In genomic region chr6:163627274-163628062, GRCh38 we compare ENCODE assay signal across 30 cellular contexts.
A peak's percentile ranks its signal among the peaks of the same experiment; 100 is the strongest.
DNase-seq lines count a peak whose midpoint lies in the region; ATAC-seq and TF ChIP-seq lines count a peak whose summit lies in the region.
"Had no signal": no experiment of that assay in that cellular context is flagged by ENCODE, and none has a peak within 500 bp of the region (broad histone marks: within the 10 kb centered on the region; RNA-seq: fewer than 3 reads in every experiment).

No MANE protein-coding gene starts in this region.

- no peaks in the 10 kb centered on the region for H3K27me3 ChIP-seq in Panc1 (ENCODE audit: control insufficient read depth, insufficient read depth, low read length)
- H3K27me3 ChIP-seq: BLaER1 treated with 17β-estradiol and CSF1 and Interleukin-3, amounts not matched to agents 10 nM and 100 nM; neural progenitor cell; right lobe of liver had no signal

- H3K4me1 ChIP-seq in Panc1 (ENCODE audit: control insufficient read depth, insufficient read depth, low read length), result no peaks in the 10 kb centered on the region
- H3K4me1 ChIP-seq: neural progenitor cell, right lobe of liver had no signal

- H3K9me3 ChIP-seq in Panc1 (ENCODE audit: control insufficient read depth, insufficient read depth, low read depth, low read length), result no peaks in the 10 kb centered on the region; the same call in 1 of the 2 replicates
- H3K9me3 ChIP-seq: right lobe of liver, SK-N-SH had no signal

- no peaks in the 10 kb centered on the region for H3K9me3 Mint-ChIP-seq in activated T-helper 17 cell treated with anti-CD3 and anti-CD28 coated beads, Interleukin-2, amount 50 U/mL, for 72 hours

- CTCF ChIA-PET in Panc1 (lab: Charles Lee), result no interaction called here

- no peak overlapping the region for H3K27ac ChIP-seq in Panc1 (ENCODE audit: low read length)
- H3K27ac ChIP-seq: BLaER1 treated with 17β-estradiol and CSF1 and Interleukin-3, amounts not matched to agents 10 nM and 100 nM; esophagus squamous epithelium; neural progenitor cell; right lobe of liver had no signal

- intact Hi-C loops in Panc1 (cut with micrococcal nuclease; ENCODE audit: unreplicated experiment) (no loop called here), posterior vena cava (cut with DNase I) (loop anchor here in 1 of 2 donors (1.0 kb wide), 1 partner anchor 37 kb away; no protein-coding TSS in a partner anchor)

- H3K4me3 ChIP-seq in Panc1 (ENCODE audit: low read depth in 2 of 2, low read length in 2 of 2), result no peak overlapping the region
- H3K4me3 ChIP-seq: BLaER1 treated with 17β-estradiol and CSF1 and Interleukin-3, amounts not matched to agents 10 nM and 100 nM; esophagus squamous epithelium; neural progenitor cell; right lobe of liver had no signal

- in situ Hi-C loops in Panc1 (cut with HindIII; ENCODE audit: low pct_unique_long_range_greater_than_20kb, low sequenced_read_pairs), result no loop called here

- TF ChIP-seq CTCF in Panc1 (IDR thresholded peaks at IDR 0.05), result no peak

- no peak overlapping the region for H3K4me3 Mint-ChIP-seq in activated T-helper 17 cell treated with anti-CD3 and anti-CD28 coated beads, Interleukin-2, amount 50 U/mL, for 72 hours
- H3K4me3 Mint-ChIP-seq: activated naive CD8-positive, alpha-beta T cell; dendritic cell treated with granulocyte-macrophage colony-stimulating factor and Interleukin-4, amounts not matched to agents 40 ng/mL and 50 ng/mL, for 4 days; endodermal cell; neural progenitor cell had no signal

- H3K4me1 Mint-ChIP-seq in activated T-helper 17 cell treated with anti-CD3 and anti-CD28 coated beads, Interleukin-2, amount 50 U/mL, for 72 hours, result no peaks in the 10 kb centered on the region
- H3K4me1 Mint-ChIP-seq: endodermal cell had no signal

- POLR2A ChIA-PET in Panc1 (lab: Charles Lee), result no interaction called here

- no peak overlapping the region for H3K27ac Mint-ChIP-seq in activated T-helper 17 cell treated with anti-CD3 and anti-CD28 coated beads, Interleukin-2, amount 50 U/mL, for 72 hours
- H3K27ac Mint-ChIP-seq: activated naive CD8-positive, alpha-beta T cell; dendritic cell treated with granulocyte-macrophage colony-stimulating factor and Interleukin-4, amounts not matched to agents 40 ng/mL and 50 ng/mL, for 4 days; endodermal cell; neural progenitor cell had no signal

- DNase-seq in Panc1 (ENCODE audit: low read depth, low spot score) (no peak), posterior vena cava (ENCODE audit: low spot score) (peak; percentile 46), HuH-7.5 (ENCODE audit: low spot score) (no peak), NCI-H146 treated with DMSO at 0.1 percent for 48 hours (lab: John Stamatoyannopoulos, UW; ENCODE audit: unreplicated experiment) (no peak)
- DNase-seq: activated effector memory CD4-positive, alpha-beta T cell treated with Interleukin-2 at 50 U/mL for 16 hours; activated T-cell treated with anti-CD3 and anti-CD28 coated beads for 4 hours; aorta; COR-L47; DMS79; endodermal cell; esophagus squamous epithelium; GDM1; HCEC 1CT; IMR-90; left cardiac atrium; NCI-H1092 treated with DMSO at 0.1 percent for 48 hours; NCI-H1930; NCI-H524; right lobe of liver; SK-N-SH; stimulated activated CD4-positive, alpha-beta T cell treated with anti-CD3 and anti-CD28 coated beads, Interleukin-2, amount 100 ng/mL, for 48 hours; T-helper 2 cell; trophoblast cell had no signal

- no TSS peak for BruUV-seq in Panc1 (replicated peaks; lab: Mats Ljungman, UMichigan)

- peak; percentile 63 for ATAC-seq in GM18868 (IDR thresholded peaks at IDR 0.05; ENCODE audit: unreplicated experiment)
- peak; percentile 74 for ATAC-seq in GM21529 (IDR thresholded peaks at IDR 0.05; ENCODE audit: unreplicated experiment)
- 0 out of 2 replicates have a peak, but pooled peaks have one; percentile 42 for ATAC-seq in Panc1
- ATAC-seq in activated T-helper 17 cell treated with anti-CD3 and anti-CD28 coated beads, Interleukin-2, amount 50 U/mL, for 72 hours (replicated peaks), result no peak
- ATAC-seq: left cardiac atrium, right lobe of liver had no signal

- H3K27me3 Mint-ChIP-seq in activated T-helper 17 cell treated with anti-CD3 and anti-CD28 coated beads, Interleukin-2, amount 50 U/mL, for 72 hours, result peaks cover 7% of the 10 kb centered on the region

- H3K36me3 Mint-ChIP-seq in activated T-helper 17 cell treated with anti-CD3 and anti-CD28 coated beads, Interleukin-2, amount 50 U/mL, for 72 hours (ENCODE audit: low read depth), result no peaks in the 10 kb centered on the region
- H3K36me3 Mint-ChIP-seq: activated naive CD8-positive, alpha-beta T cell; neural progenitor cell had no signal

- no peaks in the 10 kb centered on the region for H3K36me3 ChIP-seq in Panc1 (ENCODE audit: control insufficient read depth, insufficient read depth, low read length)
- H3K36me3 ChIP-seq: BLaER1 treated with 17β-estradiol and CSF1 and Interleukin-3, amounts not matched to agents 10 nM and 100 nM; esophagus squamous epithelium; neural progenitor cell; right lobe of liver had no signal
